In genomic region chr20:48626938-48627736, GRCh38 we compare ENCODE assay signal across 11 cellular contexts.
DNase-seq lines count a peak whose midpoint lies in the region; ATAC-seq and TF ChIP-seq lines count a peak whose summit lies in the region.
"Had no signal": no experiment of that assay in that cellular context is flagged by ENCODE, and none has a peak within 500 bp of the region (broad histone marks: within the 10 kb centered on the region; RNA-seq: fewer than 3 reads in every experiment).

No MANE protein-coding gene starts in this region.

- H3K9me3 ChIP-seq in SK-N-MC (ENCODE audit: low read depth, low read length), result no peaks in the 10 kb centered on the region
- peaks cover 3% of the 10 kb centered on the region for H3K9me3 ChIP-seq in neutrophil

- peak overlapping the region; percentile 53 for H3K27ac Mint-ChIP-seq in activated CD4-positive, alpha-beta T cell treated with anti-CD3 and anti-CD28 coated beads, Interleukin-2, amount 10 ng/mL, durations not matched to agents 24 days and 14 days
- peak overlapping the region; percentile 13 for H3K27ac Mint-ChIP-seq in central memory CD8-positive, alpha-beta T cell (ENCODE audit: low read depth)

- H3K4me1 Mint-ChIP-seq in activated CD4-positive, alpha-beta T cell treated with anti-CD3 and anti-CD28 coated beads, Interleukin-2, amount 10 ng/mL, durations not matched to agents 24 days and 14 days, result peaks cover 8% of the 10 kb centered on the region
- peaks cover 17% of the 10 kb centered on the region for H3K4me1 Mint-ChIP-seq in central memory CD8-positive, alpha-beta T cell

- no peaks in the 10 kb centered on the region for H3K27me3 Mint-ChIP-seq in activated CD4-positive, alpha-beta T cell treated with anti-CD3 and anti-CD28 coated beads, Interleukin-2, amount 10 ng/mL, durations not matched to agents 24 days and 14 days
- no peaks in the 10 kb centered on the region for H3K27me3 Mint-ChIP-seq in central memory CD8-positive, alpha-beta T cell

- H3K27ac ChIP-seq in SK-N-MC (peak overlapping the region; percentile 53; the same call in 1 of the 2 replicates), neutrophil (peak overlapping the region; percentile 44)

- no peak overlapping the region for H3K9ac ChIP-seq in SK-N-MC (ENCODE audit: insufficient read length)

- no peak for TF ChIP-seq CTCF in neutrophil (IDR thresholded peaks at IDR 0.05)

- no peak for DNase-seq in activated CD4-positive, alpha-beta T cell treated with anti-CD3 and anti-CD28 coated beads, Interleukin-2, amount 10 ng/mL, durations not matched to agents 24 days and 14 days
- no peak for DNase-seq in activated CD4-positive, alpha-beta T cell treated with anti-CD3 and anti-CD28 coated beads, Interleukin-2, amount 50 U/mL, for 48 hours
- DNase-seq in SK-N-MC (ENCODE audit: low read depth, low spot score) (no peak), SKM-1 treated with dmso at 0.1 percent for 144 hours (lab: John Stamatoyannopoulos, UW; ENCODE audit: unreplicated experiment) (no peak), iPS-NIHi11 (ENCODE audit: low spot score) (no peak)
- DNase-seq in central memory CD8-positive, alpha-beta T cell (ENCODE audit: low spot score in 2 of 2), result no peak
- DNase-seq: NCI-H1436 treated with DMSO at 0.1 percent for 48 hours, NCI-H446 treated with DMSO at 0.1 percent for 48 hours had no signal

- H3K36me3 ChIP-seq in SK-N-MC (ENCODE audit: insufficient read depth, low read length) (peaks cover 65% of the 10 kb centered on the region), neutrophil (peaks cover 100% of the 10 kb centered on the region)

- no peaks in the 10 kb centered on the region for H3K9me3 Mint-ChIP-seq in activated CD4-positive, alpha-beta T cell treated with anti-CD3 and anti-CD28 coated beads, Interleukin-2, amount 10 ng/mL, durations not matched to agents 24 days and 14 days
- H3K9me3 Mint-ChIP-seq in central memory CD8-positive, alpha-beta T cell, result no peaks in the 10 kb centered on the region

- no peak for ATAC-seq in central memory CD8-positive, alpha-beta T cell (replicated peaks; ENCODE audit: extremely low read depth, poor library complexity, severe bottlenecking)
- no peak for ATAC-seq in GM21381 (IDR thresholded peaks at IDR 0.05; ENCODE audit: unreplicated experiment)

- peaks cover 39% of the 10 kb centered on the region for H3K36me3 Mint-ChIP-seq in activated CD4-positive, alpha-beta T cell treated with anti-CD3 and anti-CD28 coated beads, Interleukin-2, amount 10 ng/mL, durations not matched to agents 24 days and 14 days (ENCODE audit: low read depth)
- peaks cover 80% of the 10 kb centered on the region for H3K36me3 Mint-ChIP-seq in central memory CD8-positive, alpha-beta T cell (ENCODE audit: insufficient read depth)

- no peaks in the 10 kb centered on the region for H3K27me3 ChIP-seq in neutrophil
- H3K27me3 ChIP-seq: dorsolateral prefrontal cortex had no signal

- intact Hi-C loops in activated CD4-positive, alpha-beta T cell treated with anti-CD3 and anti-CD28 coated beads, Interleukin-2, amount 10 ng/mL, durations not matched to agents 24 days and 14 days (cut with micrococcal nuclease), result no loop called here

- H3K4me3 ChIP-seq in SK-N-MC (no peak overlapping the region), neutrophil (ENCODE audit: low read depth in 1 of 2, low read length in 1 of 2) (no peak overlapping the region)
- H3K4me3 ChIP-seq: dorsolateral prefrontal cortex had no signal

- H3K4me3 Mint-ChIP-seq in activated CD4-positive, alpha-beta T cell treated with anti-CD3 and anti-CD28 coated beads, Interleukin-2, amount 10 ng/mL, durations not matched to agents 24 days and 14 days, result peak overlapping the region; percentile 2
- no peak overlapping the region for H3K4me3 Mint-ChIP-seq in central memory CD8-positive, alpha-beta T cell

- no peaks in the 10 kb centered on the region for H3K4me1 ChIP-seq in neutrophil (ENCODE audit: control insufficient read depth in 1 of 2, insufficient read depth in 1 of 2, low read depth in 1 of 2, low read length in 1 of 2)
